19 cellular contexts compared by ENCODE assay signal in genomic region chr2:240932724-240933047, GRCh38. TPM values are rescaled to one million over a fixed set of nuclear protein-coding genes. Genes with fewer than 3 reads are reported as not detected.
"Had no signal": no experiment of that assay in that cellular context is flagged by ENCODE, and none has a peak within 500 bp of the region (broad histone marks: within the 10 kb centered on the region; RNA-seq: fewer than 3 reads in every experiment).

No MANE protein-coding gene starts in this region.

- H3K36me3 ChIP-seq: adrenal gland, colonic mucosa, gastroesophageal sphincter, heart right ventricle, tibial nerve, vagina had no signal

- H3K4me3 ChIP-seq: adrenal gland, colonic mucosa, gastroesophageal sphincter, heart right ventricle, tibial nerve, vagina had no signal

- ATAC-seq: activated CD4-positive, alpha-beta T cell treated with anti-CD3 and anti-CD28 coated beads for 36 hours; activated CD8-positive, alpha-beta T cell treated with anti-CD3 and anti-CD28 coated beads for 36 hours; gastroesophageal sphincter; heart right ventricle had no signal

- H3K9me3 Mint-ChIP-seq: activated CD8-positive, alpha-beta T cell treated with anti-CD3 and anti-CD28 coated beads for 36 hours had no signal

- H3K27me3 Mint-ChIP-seq: activated naive CD4-positive, alpha-beta T cell treated with anti-CD3 and anti-CD28 coated beads, Interleukin-2, amount 50 U/mL, for 24 hours had no signal

- DNase-seq: activated CD4-positive, alpha-beta T cell treated with anti-CD3 and anti-CD28 coated beads for 36 hours; activated CD8-positive, alpha-beta T cell treated with anti-CD3 and anti-CD28 coated beads for 36 hours; caudate nucleus; heart right ventricle; nephron progenitor cell; stimulated activated CD4-positive, alpha-beta T cell treated with anti-CD3 and anti-CD28 coated beads, Interleukin-4, amount 100 ng/mL, for 24 hours; stimulated activated naive CD4-positive, alpha-beta T cell; substantia nigra had no signal

- H3K4me1 Mint-ChIP-seq: activated CD4-positive, alpha-beta T cell treated with anti-CD3 and anti-CD28 coated beads for 36 hours; activated naive CD4-positive, alpha-beta T cell treated with anti-CD3 and anti-CD28 coated beads, Interleukin-2, amount 50 U/mL, for 24 hours; memory B cell had no signal

- H3K4me3 Mint-ChIP-seq: activated CD4-positive, alpha-beta T cell treated with anti-CD3 and anti-CD28 coated beads for 36 hours; activated CD8-positive, alpha-beta T cell treated with anti-CD3 and anti-CD28 coated beads for 36 hours; activated naive CD4-positive, alpha-beta T cell treated with anti-CD3 and anti-CD28 coated beads, Interleukin-2, amount 50 U/mL, for 24 hours; activated T-helper 1 cell treated with anti-CD3 and anti-CD28 coated beads, Interleukin-12 subunit alpha, Interleukin-12 subunit beta, Interleukin-2, Interleukin-4 antibody, amounts not matched to agents 30 ng/mL and 10 ng/mL and 1 ng/mL, durations not matched to agents 14 hours and 24 hours and 36 hours; memory B cell; nephron progenitor cell had no signal

- H2AFZ ChIP-seq: parathyroid adenoma had no signal

- H3K9me3 ChIP-seq: adrenal gland, colonic mucosa, vagina had no signal

- H3K4me1 ChIP-seq: adrenal gland, colonic mucosa, gastroesophageal sphincter, heart right ventricle, parathyroid adenoma, tibial nerve, vagina had no signal

- H3K27me3 ChIP-seq: adrenal gland, colonic mucosa, tibial nerve, vagina had no signal

- H3K27ac ChIP-seq: adrenal gland, colonic mucosa, gastroesophageal sphincter, heart right ventricle, parathyroid adenoma, tibial nerve, vagina had no signal

- H3K79me2 ChIP-seq: parathyroid adenoma had no signal

- H3K9ac ChIP-seq: parathyroid adenoma had no signal

- H3K36me3 Mint-ChIP-seq: activated naive CD4-positive, alpha-beta T cell treated with anti-CD3 and anti-CD28 coated beads, Interleukin-2, amount 50 U/mL, for 24 hours; memory B cell had no signal

- H3K27ac Mint-ChIP-seq: activated CD4-positive, alpha-beta T cell treated with anti-CD3 and anti-CD28 coated beads for 36 hours; activated CD8-positive, alpha-beta T cell treated with anti-CD3 and anti-CD28 coated beads for 36 hours; activated naive CD4-positive, alpha-beta T cell treated with anti-CD3 and anti-CD28 coated beads, Interleukin-2, amount 50 U/mL, for 24 hours; activated T-helper 1 cell treated with anti-CD3 and anti-CD28 coated beads, Interleukin-12 subunit alpha, Interleukin-12 subunit beta, Interleukin-2, Interleukin-4 antibody, amounts not matched to agents 30 ng/mL and 10 ng/mL and 1 ng/mL, durations not matched to agents 14 hours and 24 hours and 36 hours; memory B cell; nephron progenitor cell had no signal

RNA-seq across cellular contexts. Expression of gene CROCC2, which starts 26.6 kb away (rescaled TPM):
- total RNA-seq: activated CD4-positive, alpha-beta T cell treated with anti-CD3 and anti-CD28 coated beads for 36 hours; activated CD8-positive, alpha-beta T cell treated with anti-CD3 and anti-CD28 coated beads for 36 hours; activated T-helper 1 cell treated with anti-CD3 and anti-CD28 coated beads, Interleukin-12 subunit alpha, Interleukin-12 subunit beta, Interleukin-2, Interleukin-4 antibody, amounts not matched to agents 30 ng/mL and 10 ng/mL and 1 ng/mL, durations not matched to agents 14 hours and 24 hours and 36 hours; gastroesophageal sphincter; heart right ventricle; T-helper 1 cell treated with Interleukin-12 subunit alpha and Interleukin-12 subunit beta and Interleukin-4 antibody, amounts not matched to agents 30 ng/mL and 1 ng/mL, for 36 hours had no signal

RNA-seq across cellular contexts. Expression of gene MAB21L4, which starts 36.7 kb away (rescaled TPM):
- total RNA-seq: activated CD4-positive, alpha-beta T cell treated with anti-CD3 and anti-CD28 coated beads for 36 hours; activated CD8-positive, alpha-beta T cell treated with anti-CD3 and anti-CD28 coated beads for 36 hours; activated T-helper 1 cell treated with anti-CD3 and anti-CD28 coated beads, Interleukin-12 subunit alpha, Interleukin-12 subunit beta, Interleukin-2, Interleukin-4 antibody, amounts not matched to agents 30 ng/mL and 10 ng/mL and 1 ng/mL, durations not matched to agents 14 hours and 24 hours and 36 hours; adrenal gland; skeletal muscle tissue; T-helper 1 cell treated with Interleukin-12 subunit alpha and Interleukin-12 subunit beta and Interleukin-4 antibody, amounts not matched to agents 30 ng/mL and 1 ng/mL, for 36 hours; tibial nerve had no signal
